In genomic region chr1:25991937-25992688, GRCh38 we compare ENCODE assay signal across 1 cellular context.
A peak's percentile ranks its signal among the peaks of the same experiment; 100 is the strongest.
TF ChIP-seq lines count a peak whose summit lies in the region.

No MANE protein-coding gene starts in this region.

TF ChIP-seq in K562, 482 proteins besides CTCF, POLR2A, EP300 and RAD21 (continued from another document):
- TF ChIP-seq ZNF318 (IDR thresholded peaks at IDR 0.05; ENCODE audit: borderline replicate concordance in 1 of 2, low read depth in 1 of 2) (0 out of 4 replicates have a peak, but pooled peaks of 1 of the 2 experiments have one; percentile 48), RCOR1 (IDR thresholded peaks at IDR 0.05; ENCODE audit: borderline replicate concordance in 1 of 2, low read depth in 2 of 2, low read length in 2 of 2) (peak in 1 of 2 experiments; percentile 7; a peak in 1 of 4 replicates), CLOCK (CRISPR knock-in tag; IDR thresholded peaks at IDR 0.05; ENCODE audit: borderline replicate concordance) (no peak), USF1 (CRISPR knock-in tag; IDR thresholded peaks at IDR 0.05) (no peak), TEAD2 (tag; IDR thresholded peaks at IDR 0.05) (0 out of 2 replicates have a peak, but pooled peaks have one; percentile 48), ZNF696 (CRISPR knock-in tag; conservative IDR thresholded peaks at IDR 0.05) (no peak), NRF1 (conservative IDR thresholded peaks at IDR 0.05 in 1 of 2, IDR thresholded peaks at IDR 0.05 in 1 of 2) (no peak), TAL1 (IDR thresholded peaks at IDR 0.05) (0 out of 2 replicates have a peak, but pooled peaks have one; percentile 17), FOXA3 (CRISPR knock-in tag; conservative IDR thresholded peaks at IDR 0.05 in 1 of 2, IDR thresholded peaks at IDR 0.05 in 1 of 2) (0 out of 4 replicates have a peak, but pooled peaks of 1 of the 2 experiments have one; percentile 12), MECOM (CRISPR knock-in tag; IDR thresholded peaks at IDR 0.05) (peak; percentile 84), ZNF239 (CRISPR knock-in tag; IDR thresholded peaks at IDR 0.05) (peak; percentile 22; the same call in 1 of the 2 replicates), KDM1A (IDR thresholded peaks at IDR 0.05) (0 out of 4 replicates have a peak, but pooled peaks of 1 of the 2 experiments have one; percentile 22), ZNF280A (IDR thresholded peaks at IDR 0.05; ENCODE audit: low read depth, partially characterized antibody) (no peak), TARDBP (IDR thresholded peaks at IDR 0.05) (no peak), STAT5A (IDR thresholded peaks at IDR 0.05; ENCODE audit: borderline replicate concordance, low read length) (no peak), ZNF717 (CRISPR knock-in tag; IDR thresholded peaks at IDR 0.05) (no peak), ZNF197 (CRISPR knock-in tag; IDR thresholded peaks at IDR 0.05; ENCODE audit: low read depth) (no peak), MEIS2 (IDR thresholded peaks at IDR 0.05; ENCODE audit: partially characterized antibody) (peak; percentile 78), CREBBP (IDR thresholded peaks at IDR 0.05; ENCODE audit: low read depth, low read length) (no peak), SRSF7 (optimal IDR thresholded peaks at IDR 0.05; ENCODE audit: low read depth, low read length) (no peak), SREBF1 (IDR thresholded peaks at IDR 0.05; ENCODE audit: borderline replicate concordance, low read depth, low read length) (no peak), DNMT1 (IDR thresholded peaks at IDR 0.05) (no peak), ZNF384 (IDR thresholded peaks at IDR 0.05; ENCODE audit: low read depth, low read length) (no peak)
- TF ChIP-seq, protein P1, sequence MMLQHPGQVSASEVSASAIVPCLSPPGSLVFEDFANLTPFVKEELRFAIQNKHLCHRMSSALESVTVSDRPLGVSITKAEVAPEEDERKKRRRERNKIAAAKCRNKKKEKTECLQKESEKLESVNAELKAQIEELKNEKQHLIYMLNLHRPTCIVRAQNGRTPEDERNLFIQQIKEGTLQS (IDR thresholded peaks at IDR 0.05) = peak; percentile 41; the same call in 1 of the 2 replicates
- TF ChIP-seq, protein P1 (CRISPR knock-in tag; conservative IDR thresholded peaks at IDR 0.05) = no peak
- TF ChIP-seq, protein P2, sequence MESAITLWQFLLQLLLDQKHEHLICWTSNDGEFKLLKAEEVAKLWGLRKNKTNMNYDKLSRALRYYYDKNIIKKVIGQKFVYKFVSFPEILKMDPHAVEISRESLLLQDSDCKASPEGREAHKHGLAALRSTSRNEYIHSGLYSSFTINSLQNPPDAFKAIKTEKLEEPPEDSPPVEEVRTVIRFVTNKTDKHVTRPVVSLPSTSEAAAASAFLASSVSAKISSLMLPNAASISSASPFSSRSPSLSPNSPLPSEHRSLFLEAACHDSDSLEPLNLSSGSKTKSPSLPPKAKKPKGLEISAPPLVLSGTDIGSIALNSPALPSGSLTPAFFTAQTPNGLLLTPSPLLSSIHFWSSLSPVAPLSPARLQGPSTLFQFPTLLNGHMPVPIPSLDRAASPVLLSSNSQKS (CRISPR knock-in tag; IDR thresholded peaks at IDR 0.05) = no peak
- TF ChIP-seq, protein P3, sequence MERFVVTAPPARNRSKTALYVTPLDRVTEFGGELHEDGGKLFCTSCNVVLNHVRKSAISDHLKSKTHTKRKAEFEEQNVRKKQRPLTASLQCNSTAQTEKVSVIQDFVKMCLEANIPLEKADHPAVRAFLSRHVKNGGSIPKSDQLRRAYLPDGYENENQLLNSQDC (CRISPR knock-in tag; IDR thresholded peaks at IDR 0.05) = 0 out of 2 replicates have a peak, but pooled peaks have one; percentile 35
